Comparison of ENCODE assay signal across 8 cellular contexts in the genomic region with DNA sequence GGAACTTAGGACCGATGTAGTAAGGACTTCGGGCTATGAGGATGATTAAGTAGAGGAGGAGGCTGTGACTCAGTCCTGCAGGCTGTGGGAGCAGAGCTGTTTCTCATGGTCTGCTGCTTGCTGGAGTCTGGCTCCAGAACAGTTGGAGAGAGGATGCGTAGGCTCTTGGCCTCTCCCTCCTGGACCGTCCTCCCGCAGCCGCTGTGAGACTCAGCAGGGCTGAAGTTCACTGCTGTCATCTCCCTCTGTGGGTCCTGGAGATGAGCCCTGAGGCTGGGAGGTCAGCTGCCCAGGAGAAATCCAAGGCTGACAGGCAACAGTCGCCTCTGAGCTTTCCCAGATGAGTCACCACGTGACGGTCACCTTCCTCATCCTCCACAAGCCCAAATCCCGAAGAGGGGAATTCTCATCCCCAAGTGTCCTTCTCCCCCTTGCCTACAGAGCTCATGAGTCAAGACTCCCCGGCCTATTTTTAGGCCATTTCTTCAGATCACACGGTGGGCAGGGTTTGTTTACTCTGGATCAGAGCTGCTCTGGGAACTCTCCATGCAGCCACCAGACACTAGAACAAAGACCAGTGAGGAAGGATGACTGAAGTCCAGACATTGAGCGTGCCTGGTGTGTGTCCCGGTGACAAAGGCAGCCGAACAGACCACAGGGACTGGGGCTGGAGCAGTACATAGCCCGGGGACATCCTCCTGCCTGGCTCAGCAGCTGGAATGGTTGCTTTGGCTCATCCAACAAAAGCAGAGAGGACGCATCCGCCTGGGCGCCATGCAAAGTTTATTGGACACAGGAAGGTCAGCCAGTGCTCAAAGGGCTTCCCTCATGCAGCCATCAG.
DNase-seq lines count a peak whose midpoint lies in the region; TF ChIP-seq lines count a peak whose summit lies in the region.
"Not testable (repeated sequence)": the region's sequence is repeated elsewhere in the genome, so short reads cannot be mapped to it uniquely, and the experiment has no call there.

No MANE protein-coding gene starts in this region.

- H3K36me3 Mint-ChIP-seq in MCF 10A (ENCODE audit: insufficient read depth, unreplicated experiment), result not testable (repeated sequence)

- peak; percentile 92 for DNase-seq in GOT3 (lab: John Stamatoyannopoulos, UW)
- DNase-seq in RPMI7951 (ENCODE audit: low read depth), result peak; percentile 99
- peak; percentile 91 for DNase-seq in MCF 10A (ENCODE audit: unreplicated experiment)
- peak; percentile 97 for DNase-seq in fibroblast of villous mesenchyme (ENCODE audit: low read depth)
- DNase-seq in kidney tubule cell (ENCODE audit: low spot score), result peak; percentile 99
- peak; percentile 89 for DNase-seq in osteoblast (ENCODE audit: insufficient read length, low spot score, missing footprints)
- DNase-seq in suprapubic skin (ENCODE audit: low spot score in 2 of 2), result peak; percentile 88 to 91

- H3K4me2 ChIP-seq in osteoblast (ENCODE audit: insufficient read depth, low read length), result peak overlapping the region; percentile 75

- H3K4me3 ChIP-seq in ACC112 (ENCODE audit: low read depth, low read length), result peak overlapping the region; percentile 23; the same call in 1 of the 2 replicates
- not testable (repeated sequence) for H3K4me3 ChIP-seq in fibroblast of villous mesenchyme (ENCODE audit: low read depth, low read length); suprapubic skin
- peak overlapping the region; percentile 24 for H3K4me3 ChIP-seq in osteoblast (ENCODE audit: insufficient read depth, low read length)

- H3K79me2 ChIP-seq in ACC112 (ENCODE audit: control insufficient read depth, insufficient read depth, low read length, unreplicated experiment); osteoblast (ENCODE audit: insufficient read depth, low read length): not testable (repeated sequence)

- not testable (repeated sequence) for TF ChIP-seq EP300 in suprapubic skin (IDR thresholded peaks at IDR 0.05)

- CTCF ChIA-PET in MCF 10A (lab: Yijun Ruan, JAX), result not testable (repeated sequence)

- H3K9me3 ChIP-seq in osteoblast (ENCODE audit: low read depth, low read length); suprapubic skin: not testable (repeated sequence)

- POLR2A ChIA-PET in MCF 10A (lab: Yijun Ruan, JAX), result not testable (repeated sequence)

- WGBS in suprapubic skin, result 65% methylated on average over 11 of the region's 19 CpGs

- not testable (repeated sequence) for H2AFZ ChIP-seq in ACC112 (ENCODE audit: low read length, unreplicated experiment); osteoblast (ENCODE audit: low read length)

- not testable (repeated sequence) for TF ChIP-seq POLR2A in suprapubic skin (IDR thresholded peaks at IDR 0.05)

- not testable (repeated sequence) for H3K27me3 ChIP-seq in ACC112 (ENCODE audit: insufficient read depth, low read length); osteoblast (ENCODE audit: insufficient read depth, low read length); suprapubic skin

- H3K27ac ChIP-seq in ACC112 (ENCODE audit: low read depth, low read length), result peak overlapping the region; percentile 95
- H3K27ac ChIP-seq in osteoblast (ENCODE audit: low read depth, low read length), result peak overlapping the region; percentile 99
- peak overlapping the region; percentile 60 for H3K27ac ChIP-seq in suprapubic skin

- H3K4me1 ChIP-seq in ACC112 (ENCODE audit: control insufficient read depth, insufficient read depth, low read length, unreplicated experiment) (peaks cover 44% of the 10 kb centered on the region), osteoblast (ENCODE audit: insufficient read depth, low read length) (peaks cover 33% of the 10 kb centered on the region), suprapubic skin (peaks cover 23% of the 10 kb centered on the region)

- H3K4me3 Mint-ChIP-seq in MCF 10A (ENCODE audit: unreplicated experiment), result not testable (repeated sequence)

- not testable (repeated sequence) for TF ChIP-seq CTCF in MCF 10A (IDR thresholded peaks at IDR 0.05; ENCODE audit: unreplicated experiment); fibroblast of villous mesenchyme (IDR thresholded peaks at IDR 0.05; ENCODE audit: insufficient read depth, low read depth, low read length); osteoblast (IDR thresholded peaks at IDR 0.05; ENCODE audit: extremely low read depth, low read depth, low read length); suprapubic skin (IDR thresholded peaks at IDR 0.05)

- H3K36me3 ChIP-seq in ACC112 (ENCODE audit: insufficient read depth, low read length); osteoblast (ENCODE audit: insufficient read depth, low read length); suprapubic skin: not testable (repeated sequence)

- BruUV-seq in MCF 10A (replicated peaks; lab: Mats Ljungman, UMichigan), result not testable (repeated sequence)

- not testable (repeated sequence) for H4K20me1 ChIP-seq in osteoblast (ENCODE audit: insufficient read depth, low read length)

- intact Hi-C loops in MCF 10A (cut with micrococcal nuclease), result not testable (repeated sequence)

- H3K27me3 Mint-ChIP-seq in MCF 10A (ENCODE audit: insufficient read depth, unreplicated experiment), result not testable (repeated sequence)

- not testable (repeated sequence) for H3K27ac Mint-ChIP-seq in MCF 10A (ENCODE audit: low read depth, unreplicated experiment)

- H3K4me1 Mint-ChIP-seq in MCF 10A (ENCODE audit: insufficient read depth, unreplicated experiment), result not testable (repeated sequence)

- H3K9me3 Mint-ChIP-seq in MCF 10A (ENCODE audit: unreplicated experiment), result not testable (repeated sequence)
